Comparison of ENCODE assay signal across 1 cellular context in genomic region chr13:114279146-114279545, GRCh38.
TF ChIP-seq lines count a peak whose summit lies in the region.

No MANE protein-coding gene starts in this region.

TF ChIP-seq in K562, 482 proteins besides CTCF, POLR2A, EP300 and RAD21 (continued from another document and continues in another):
- TF ChIP-seq E2F6 (IDR thresholded peaks at IDR 0.05; ENCODE audit: borderline replicate concordance in 1 of 2, extremely low read depth in 1 of 2, insufficient read depth in 1 of 2, insufficient read length in 1 of 2, low read depth in 1 of 2, low read length in 1 of 2, poor library complexity in 1 of 2, severe bottlenecking in 1 of 2), result no peak
- TF ChIP-seq ZNF224 (CRISPR knock-in tag; IDR thresholded peaks at IDR 0.05), result no peak
- TF ChIP-seq ZNF232 (CRISPR knock-in tag; IDR thresholded peaks at IDR 0.05), result no peak
- no peak for TF ChIP-seq ZNF717 (CRISPR knock-in tag; IDR thresholded peaks at IDR 0.05)
- TF ChIP-seq NFATC3 (IDR thresholded peaks at IDR 0.05), result no peak
- no peak for TF ChIP-seq CHD4 (IDR thresholded peaks at IDR 0.05; ENCODE audit: insufficient read depth, insufficient replicate concordance, low read depth, low read length, poor library complexity, severe bottlenecking)
- TF ChIP-seq ZNF23 (CRISPR knock-in tag; IDR thresholded peaks at IDR 0.05), result 0 out of 2 replicates have a peak, but pooled peaks have one; percentile 35
- TF ChIP-seq, protein P1, sequence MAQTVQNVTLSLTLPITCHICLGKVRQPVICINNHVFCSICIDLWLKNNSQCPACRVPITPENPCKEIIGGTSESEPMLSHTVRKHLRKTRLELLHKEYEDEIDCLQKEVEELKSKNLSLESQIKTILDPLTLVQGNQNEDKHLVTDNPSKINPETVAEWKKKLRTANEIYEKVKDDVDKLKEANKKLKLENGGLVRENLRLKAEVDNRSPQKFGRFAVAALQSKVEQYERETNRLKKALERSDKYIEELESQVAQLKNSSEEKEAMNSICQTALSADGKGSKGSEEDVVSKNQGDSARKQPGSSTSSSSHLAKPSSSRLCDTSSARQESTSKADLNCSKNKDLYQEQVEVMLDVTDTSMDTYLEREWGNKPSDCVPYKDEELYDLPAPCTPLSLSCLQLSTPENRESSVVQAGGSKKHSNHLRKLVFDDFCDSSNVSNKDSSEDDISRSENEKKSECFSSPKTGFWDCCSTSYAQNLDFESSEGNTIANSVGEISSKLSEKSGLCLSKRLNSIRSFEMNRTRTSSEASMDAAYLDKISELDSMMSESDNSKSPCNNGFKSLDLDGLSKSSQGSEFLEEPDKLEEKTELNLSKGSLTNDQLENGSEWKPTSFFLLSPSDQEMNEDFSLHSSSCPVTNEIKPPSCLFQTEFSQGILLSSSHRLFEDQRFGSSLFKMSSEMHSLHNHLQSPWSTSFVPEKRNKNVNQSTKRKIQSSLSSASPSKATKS (CRISPR knock-in tag; IDR thresholded peaks at IDR 0.05), result no peak
- TF ChIP-seq MCM3 (IDR thresholded peaks at IDR 0.05), result no peak
- no peak for TF ChIP-seq NBN (IDR thresholded peaks at IDR 0.05; ENCODE audit: low read depth)
- TF ChIP-seq, protein P2, sequence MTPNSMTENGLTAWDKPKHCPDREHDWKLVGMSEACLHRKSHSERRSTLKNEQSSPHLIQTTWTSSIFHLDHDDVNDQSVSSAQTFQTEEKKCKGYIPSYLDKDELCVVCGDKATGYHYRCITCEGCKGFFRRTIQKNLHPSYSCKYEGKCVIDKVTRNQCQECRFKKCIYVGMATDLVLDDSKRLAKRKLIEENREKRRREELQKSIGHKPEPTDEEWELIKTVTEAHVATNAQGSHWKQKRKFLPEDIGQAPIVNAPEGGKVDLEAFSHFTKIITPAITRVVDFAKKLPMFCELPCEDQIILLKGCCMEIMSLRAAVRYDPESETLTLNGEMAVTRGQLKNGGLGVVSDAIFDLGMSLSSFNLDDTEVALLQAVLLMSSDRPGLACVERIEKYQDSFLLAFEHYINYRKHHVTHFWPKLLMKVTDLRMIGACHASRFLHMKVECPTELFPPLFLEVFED (CRISPR knock-in tag; conservative IDR thresholded peaks at IDR 0.05), result no peak
- TF ChIP-seq ZNF79 (CRISPR knock-in tag; IDR thresholded peaks at IDR 0.05; ENCODE audit: low read depth), result no peak
- no peak for TF ChIP-seq KLF10 (CRISPR knock-in tag; IDR thresholded peaks at IDR 0.05)
- no peak for TF ChIP-seq RB1 (IDR thresholded peaks at IDR 0.05; ENCODE audit: low read depth)
- TF ChIP-seq SMAD3 (CRISPR knock-in tag; conservative IDR thresholded peaks at IDR 0.05), result 0 out of 2 replicates have a peak, but pooled peaks have one; percentile 30
- TF ChIP-seq, protein P3, sequence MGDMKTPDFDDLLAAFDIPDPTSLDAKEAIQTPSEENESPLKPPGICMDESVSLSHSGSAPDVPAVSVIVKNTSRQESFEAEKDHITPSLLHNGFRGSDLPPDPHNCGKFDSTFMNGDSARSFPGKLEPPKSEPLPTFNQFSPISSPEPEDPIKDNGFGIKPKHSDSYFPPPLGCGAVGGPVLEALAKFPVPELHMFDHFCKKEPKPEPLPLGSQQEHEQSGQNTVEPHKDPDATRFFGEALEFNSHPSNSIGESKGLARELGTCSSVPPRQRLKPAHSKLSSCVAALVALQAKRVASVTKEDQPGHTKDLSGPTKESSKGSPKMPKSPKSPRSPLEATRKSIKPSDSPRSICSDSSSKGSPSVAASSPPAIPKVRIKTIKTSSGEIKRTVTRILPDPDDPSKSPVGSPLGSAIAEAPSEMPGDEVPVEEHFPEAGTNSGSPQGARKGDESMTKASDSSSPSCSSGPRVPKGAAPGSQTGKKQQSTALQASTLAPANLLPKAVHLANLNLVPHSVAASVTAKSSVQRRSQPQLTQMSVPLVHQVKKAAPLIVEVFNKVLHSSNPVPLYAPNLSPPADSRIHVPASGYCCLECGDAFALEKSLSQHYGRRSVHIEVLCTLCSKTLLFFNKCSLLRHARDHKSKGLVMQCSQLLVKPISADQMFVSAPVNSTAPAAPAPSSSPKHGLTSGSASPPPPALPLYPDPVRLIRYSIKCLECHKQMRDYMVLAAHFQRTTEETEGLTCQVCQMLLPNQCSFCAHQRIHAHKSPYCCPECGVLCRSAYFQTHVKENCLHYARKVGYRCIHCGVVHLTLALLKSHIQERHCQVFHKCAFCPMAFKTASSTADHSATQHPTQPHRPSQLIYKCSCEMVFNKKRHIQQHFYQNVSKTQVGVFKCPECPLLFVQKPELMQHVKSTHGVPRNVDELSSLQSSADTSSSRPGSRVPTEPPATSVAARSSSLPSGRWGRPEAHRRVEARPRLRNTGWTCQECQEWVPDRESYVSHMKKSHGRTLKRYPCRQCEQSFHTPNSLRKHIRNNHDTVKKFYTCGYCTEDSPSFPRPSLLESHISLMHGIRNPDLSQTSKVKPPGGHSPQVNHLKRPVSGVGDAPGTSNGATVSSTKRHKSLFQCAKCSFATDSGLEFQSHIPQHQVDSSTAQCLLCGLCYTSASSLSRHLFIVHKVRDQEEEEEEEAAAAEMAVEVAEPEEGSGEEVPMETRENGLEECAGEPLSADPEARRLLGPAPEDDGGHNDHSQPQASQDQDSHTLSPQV (IDR thresholded peaks at IDR 0.05), result peak; percentile 59
- TF ChIP-seq ZNF695 (CRISPR knock-in tag; IDR thresholded peaks at IDR 0.05), result no peak
- no peak for TF ChIP-seq ZBTB11 (CRISPR knock-in tag; IDR thresholded peaks at IDR 0.05)
- TF ChIP-seq, protein P4, sequence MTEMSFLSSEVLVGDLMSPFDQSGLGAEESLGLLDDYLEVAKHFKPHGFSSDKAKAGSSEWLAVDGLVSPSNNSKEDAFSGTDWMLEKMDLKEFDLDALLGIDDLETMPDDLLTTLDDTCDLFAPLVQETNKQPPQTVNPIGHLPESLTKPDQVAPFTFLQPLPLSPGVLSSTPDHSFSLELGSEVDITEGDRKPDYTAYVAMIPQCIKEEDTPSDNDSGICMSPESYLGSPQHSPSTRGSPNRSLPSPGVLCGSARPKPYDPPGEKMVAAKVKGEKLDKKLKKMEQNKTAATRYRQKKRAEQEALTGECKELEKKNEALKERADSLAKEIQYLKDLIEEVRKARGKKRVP (CRISPR knock-in tag; IDR thresholded peaks at IDR 0.05), result 0 out of 2 replicates have a peak, but pooled peaks have one; percentile 17
- 0 out of 2 replicates have a peak, but pooled peaks have one; percentile 57 for TF ChIP-seq ZNF644 (tag; IDR thresholded peaks at IDR 0.05; ENCODE audit: low read depth)
- no peak for TF ChIP-seq EZH2 (IDR thresholded peaks at IDR 0.05; ENCODE audit: borderline replicate concordance, low read depth, low read length)
- no peak for TF ChIP-seq ZNF830 (CRISPR knock-in tag; IDR thresholded peaks at IDR 0.05)
- TF ChIP-seq EP400 (IDR thresholded peaks at IDR 0.05), result no peak
- TF ChIP-seq BHLHE40 (IDR thresholded peaks at IDR 0.05; ENCODE audit: low read length), result no peak
- no peak for TF ChIP-seq FOXJ2 (tag; IDR thresholded peaks at IDR 0.05)
- TF ChIP-seq BRD9 (IDR thresholded peaks at IDR 0.05; ENCODE audit: low read depth, partially characterized antibody), result peak; percentile 62
- no peak for TF ChIP-seq GATAD2B (IDR thresholded peaks at IDR 0.05; ENCODE audit: borderline replicate concordance)
- TF ChIP-seq USF1 (CRISPR knock-in tag; IDR thresholded peaks at IDR 0.05), result no peak
- no peak for TF ChIP-seq HINFP (tag; conservative IDR thresholded peaks at IDR 0.05; ENCODE audit: low read depth)
- TF ChIP-seq PHF21A (IDR thresholded peaks at IDR 0.05; ENCODE audit: borderline replicate concordance, low read depth), result no peak
- no peak for TF ChIP-seq SMAD2 (IDR thresholded peaks at IDR 0.05; ENCODE audit: low read depth, low read length)
- no peak for TF ChIP-seq ZNF239 (CRISPR knock-in tag; IDR thresholded peaks at IDR 0.05)
- no peak for TF ChIP-seq TBL1XR1 (IDR thresholded peaks at IDR 0.05; ENCODE audit: low read length in 2 of 2)
- TF ChIP-seq ZFX (CRISPR knock-in tag; IDR thresholded peaks at IDR 0.05), result 0 out of 2 replicates have a peak, but pooled peaks have one; percentile 3
- TF ChIP-seq POLR3G (IDR thresholded peaks at IDR 0.05; ENCODE audit: extremely low read depth, insufficient read length, insufficient replicate concordance), result no peak
- no peak for TF ChIP-seq ZNF445 (CRISPR knock-in tag; IDR thresholded peaks at IDR 0.05; ENCODE audit: low read depth)
- TF ChIP-seq PRMT5 (CRISPR knock-in tag; IDR thresholded peaks at IDR 0.05), result no peak
- no peak for TF ChIP-seq ZNF134 (CRISPR knock-in tag; conservative IDR thresholded peaks at IDR 0.05)
- TF ChIP-seq KLF16 (IDR thresholded peaks at IDR 0.05), result no peak
- 0 out of 2 replicates have a peak, but pooled peaks have one; percentile 16 for TF ChIP-seq DPF2 (IDR thresholded peaks at IDR 0.05)
- TF ChIP-seq CHD2 (IDR thresholded peaks at IDR 0.05; ENCODE audit: low read depth, low read length), result no peak
- TF ChIP-seq ARHGAP35 (IDR thresholded peaks at IDR 0.05; ENCODE audit: partially characterized antibody), result no peak
- TF ChIP-seq NFIC (IDR thresholded peaks at IDR 0.05), result no peak
- TF ChIP-seq, protein P5, sequence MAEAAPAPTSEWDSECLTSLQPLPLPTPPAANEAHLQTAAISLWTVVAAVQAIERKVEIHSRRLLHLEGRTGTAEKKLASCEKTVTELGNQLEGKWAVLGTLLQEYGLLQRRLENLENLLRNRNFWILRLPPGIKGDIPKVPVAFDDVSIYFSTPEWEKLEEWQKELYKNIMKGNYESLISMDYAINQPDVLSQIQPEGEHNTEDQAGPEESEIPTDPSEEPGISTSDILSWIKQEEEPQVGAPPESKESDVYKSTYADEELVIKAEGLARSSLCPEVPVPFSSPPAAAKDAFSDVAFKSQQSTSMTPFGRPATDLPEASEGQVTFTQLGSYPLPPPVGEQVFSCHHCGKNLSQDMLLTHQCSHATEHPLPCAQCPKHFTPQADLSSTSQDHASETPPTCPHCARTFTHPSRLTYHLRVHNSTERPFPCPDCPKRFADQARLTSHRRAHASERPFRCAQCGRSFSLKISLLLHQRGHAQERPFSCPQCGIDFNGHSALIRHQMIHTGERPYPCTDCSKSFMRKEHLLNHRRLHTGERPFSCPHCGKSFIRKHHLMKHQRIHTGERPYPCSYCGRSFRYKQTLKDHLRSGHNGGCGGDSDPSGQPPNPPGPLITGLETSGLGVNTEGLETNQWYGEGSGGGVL (CRISPR knock-in tag; IDR thresholded peaks at IDR 0.05), result no peak
- no peak for TF ChIP-seq RBM15 (IDR thresholded peaks at IDR 0.05; ENCODE audit: insufficient read depth, low read length)
- TF ChIP-seq RHOXF2B (CRISPR knock-in tag; conservative IDR thresholded peaks at IDR 0.05), result no peak
- TF ChIP-seq ZNF253 (CRISPR knock-in tag; conservative IDR thresholded peaks at IDR 0.05), result no peak
- TF ChIP-seq BMI1 (IDR thresholded peaks at IDR 0.05; ENCODE audit: low read length), result no peak
- TF ChIP-seq SAP30 (IDR thresholded peaks at IDR 0.05; ENCODE audit: borderline replicate concordance, insufficient read depth, low read depth, low read length, poor library complexity, severe bottlenecking), result no peak
- TF ChIP-seq GATAD2A (IDR thresholded peaks at IDR 0.05), result no peak
- TF ChIP-seq, protein P6, sequence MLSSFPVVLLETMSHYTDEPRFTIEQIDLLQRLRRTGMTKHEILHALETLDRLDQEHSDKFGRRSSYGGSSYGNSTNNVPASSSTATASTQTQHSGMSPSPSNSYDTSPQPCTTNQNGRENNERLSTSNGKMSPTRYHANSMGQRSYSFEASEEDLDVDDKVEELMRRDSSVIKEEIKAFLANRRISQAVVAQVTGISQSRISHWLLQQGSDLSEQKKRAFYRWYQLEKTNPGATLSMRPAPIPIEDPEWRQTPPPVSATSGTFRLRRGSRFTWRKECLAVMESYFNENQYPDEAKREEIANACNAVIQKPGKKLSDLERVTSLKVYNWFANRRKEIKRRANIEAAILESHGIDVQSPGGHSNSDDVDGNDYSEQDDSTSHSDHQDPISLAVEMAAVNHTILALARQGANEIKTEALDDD (IDR thresholded peaks at IDR 0.05), result peak; percentile 87
- no peak for TF ChIP-seq SP1 (CRISPR knock-in tag; IDR thresholded peaks at IDR 0.05)
- no peak for TF ChIP-seq CREB1 (IDR thresholded peaks at IDR 0.05)
- no peak for TF ChIP-seq CREB1 (CRISPR knock-in tag; IDR thresholded peaks at IDR 0.05)
